Comparison of ENCODE assay signal across 22 cellular contexts in genomic region chrX:22053486-22053885, GRCh38.
"Had no signal": no experiment of that assay in that cellular context is flagged by ENCODE, and none has a peak within 500 bp of the region (broad histone marks: within the 10 kb centered on the region; RNA-seq: fewer than 3 reads in every experiment).

No MANE protein-coding gene starts in this region.

- H3K27ac ChIP-seq: gastrocnemius medialis, spleen, thoracic aorta, upper lobe of right lung, WERI-Rb-1 had no signal

- H3K4me3 ChIP-seq: gastrocnemius medialis, spleen, thoracic aorta, upper lobe of right lung had no signal

- H3K4me1 ChIP-seq: gastrocnemius medialis, upper lobe of right lung had no signal

- H3K36me3 ChIP-seq: gastrocnemius medialis, spleen, thoracic aorta, upper lobe of right lung, WERI-Rb-1 had no signal

- H3K9me3 ChIP-seq: gastrocnemius medialis, spleen, thoracic aorta, upper lobe of right lung had no signal

- DNase-seq: activated CD4-positive, alpha-beta T cell treated with anti-CD3 and anti-CD28 coated beads, Interleukin-2, amount 10 ng/mL, durations not matched to agents 7 days and 5 days; activated CD4-positive, CD25-positive, alpha-beta regulatory T cell treated with anti-CD3 and anti-CD28 coated beads, Interleukin-2, amount 50 U/mL, for 72 hours; activated CD8-positive, alpha-beta T cell treated with anti-CD3 and anti-CD28 coated beads for 36 hours; activated gamma-delta T cell; activated naive CD4-positive, alpha-beta T cell treated with anti-CD3 and anti-CD28 coated beads, Interleukin-2, amount 50 U/mL, for 16 hours; activated naive CD8-positive, alpha-beta T cell treated with anti-CD3 and anti-CD28 coated beads, Interleukin-2, amount 50 U/mL, for 24 hours; anterior cingulate cortex; caudate nucleus; dermis blood vessel endothelial cell; effector CD8-positive, alpha-beta T cell; gastrocnemius medialis; head of caudate nucleus; hypothalamus; left ventricle myocardium superior; midbrain; natural killer cell; spleen; stimulated activated CD4-positive, alpha-beta T cell treated with anti-CD3 and anti-CD28 coated beads, Interleukin-4, amount 100 ng/mL, for 1 hour; stimulated activated naive CD4-positive, alpha-beta T cell; upper lobe of right lung; WERI-Rb-1 had no signal

- H3K27me3 ChIP-seq: gastrocnemius medialis, spleen, upper lobe of right lung had no signal
